ENCODE assay signal across 12 cellular contexts in genomic region chr2:54603357-54603756, GRCh38.
A peak's percentile ranks its signal among the peaks of the same experiment; 100 is the strongest.
DNase-seq lines count a peak whose midpoint lies in the region; ATAC-seq and TF ChIP-seq lines count a peak whose summit lies in the region.
"Had no signal": no experiment of that assay in that cellular context is flagged by ENCODE, and none has a peak within 500 bp of the region (broad histone marks: within the 10 kb centered on the region; RNA-seq: fewer than 3 reads in every experiment).

No MANE protein-coding gene starts in this region.

- no peak overlapping the region for H3K9ac ChIP-seq in endodermal cell (ENCODE audit: extremely low read depth, low read length, poor library complexity, severe bottlenecking)

- H3K36me3 ChIP-seq in endodermal cell (ENCODE audit: control insufficient read depth, insufficient read depth, low read length), result peaks cover 48% of the 10 kb centered on the region
- peaks cover 21% of the 10 kb centered on the region for H3K36me3 ChIP-seq in SJCRH30

- H3K27me3 ChIP-seq in endodermal cell (ENCODE audit: control insufficient read depth, insufficient read depth, low read length, poor library complexity, severe bottlenecking) (no peaks in the 10 kb centered on the region), SJCRH30 (no peaks in the 10 kb centered on the region)
- H3K27me3 ChIP-seq: SJSA1 had no signal

- H3K9me3 ChIP-seq in endodermal cell (ENCODE audit: control insufficient read depth, low read length) (no peaks in the 10 kb centered on the region), SJCRH30 (replicated peaks) (no peaks in the 10 kb centered on the region)
- H3K9me3 ChIP-seq: SJSA1 had no signal

- H3K27ac ChIP-seq in endodermal cell (ENCODE audit: low read depth, low read length), result no peak overlapping the region
- no peak overlapping the region for H3K27ac ChIP-seq in SJCRH30

- H3K4me1 ChIP-seq in endodermal cell (ENCODE audit: control insufficient read depth, insufficient read depth, low read length) (peaks cover 21% of the 10 kb centered on the region), SJCRH30 (no peaks in the 10 kb centered on the region; the same call in 1 of the 2 replicates)

- ATAC-seq in stimulated activated naive CD8-positive, alpha-beta T cell treated with anti-CD3 and anti-CD28 coated beads, Interleukin-15, Interleukin-2, amounts not matched to agents 100 U/mL and 50 U/mL, for 24 hours, result no peak

- peaks cover 30% of the 10 kb centered on the region for H3K36me3 Mint-ChIP-seq in stimulated activated naive CD8-positive, alpha-beta T cell treated with anti-CD3 and anti-CD28 coated beads, Interleukin-15, Interleukin-2, amounts not matched to agents 100 ng/mL and 50 ng/mL, for 24 hours (ENCODE audit: low read depth)
- H3K36me3 Mint-ChIP-seq in endodermal cell (ENCODE audit: low read depth), result peaks cover 27% of the 10 kb centered on the region
- H3K36me3 Mint-ChIP-seq in nephron (ENCODE audit: low read depth), result peaks cover 33% of the 10 kb centered on the region

- no peak overlapping the region for H3K4me3 Mint-ChIP-seq in stimulated activated naive CD8-positive, alpha-beta T cell treated with anti-CD3 and anti-CD28 coated beads, Interleukin-15, Interleukin-2, amounts not matched to agents 100 ng/mL and 50 ng/mL, for 24 hours
- H3K4me3 Mint-ChIP-seq in endodermal cell (no peak overlapping the region), nephron (no peak overlapping the region)

- DNase-seq in stimulated activated naive CD8-positive, alpha-beta T cell treated with anti-CD3 and anti-CD28 coated beads, Interleukin-15, Interleukin-2, amounts not matched to agents 100 U/mL and 50 U/mL, for 24 hours, result no peak
- DNase-seq in endodermal cell, result no peak
- DNase-seq in GF-D8 (lab: John Stamatoyannopoulos, UW), result no peak
- no peak for DNase-seq in NCI-H1105 (lab: John Stamatoyannopoulos, UW)
- no peak for DNase-seq in SJCRH30
- DNase-seq in HT-29 (ENCODE audit: low spot score), result no peak
- DNase-seq: kidney glomerular epithelial cell; NCI-H1436 treated with DMSO at 0.1 percent for 48 hours; stimulated activated CD4-positive, alpha-beta T cell treated with anti-CD3 and anti-CD28 coated beads, Interleukin-2, amount 100 ng/mL, for 24 hours had no signal

- no peaks in the 10 kb centered on the region for H3K27me3 Mint-ChIP-seq in stimulated activated naive CD8-positive, alpha-beta T cell treated with anti-CD3 and anti-CD28 coated beads, Interleukin-15, Interleukin-2, amounts not matched to agents 100 ng/mL and 50 ng/mL, for 24 hours
- H3K27me3 Mint-ChIP-seq in endodermal cell (ENCODE audit: insufficient read depth) (no peaks in the 10 kb centered on the region), nephron (ENCODE audit: low read depth) (no peaks in the 10 kb centered on the region)

- H3K4me1 Mint-ChIP-seq in stimulated activated naive CD8-positive, alpha-beta T cell treated with anti-CD3 and anti-CD28 coated beads, Interleukin-15, Interleukin-2, amounts not matched to agents 100 ng/mL and 50 ng/mL, for 24 hours (ENCODE audit: low read depth), result peaks cover 92% of the 10 kb centered on the region
- H3K4me1 Mint-ChIP-seq in endodermal cell (peaks cover 50% of the 10 kb centered on the region), nephron (peaks cover 79% of the 10 kb centered on the region)

- H3K9me3 Mint-ChIP-seq in stimulated activated naive CD8-positive, alpha-beta T cell treated with anti-CD3 and anti-CD28 coated beads, Interleukin-15, Interleukin-2, amounts not matched to agents 100 ng/mL and 50 ng/mL, for 24 hours, result no peaks in the 10 kb centered on the region
- H3K9me3 Mint-ChIP-seq in endodermal cell (no peaks in the 10 kb centered on the region), nephron (no peaks in the 10 kb centered on the region)

- H3K4me3 ChIP-seq in endodermal cell (ENCODE audit: low read length) (no peak overlapping the region), SJCRH30 (no peak overlapping the region)
- H3K4me3 ChIP-seq: SJSA1 had no signal

- TF ChIP-seq CTCF in endodermal cell (conservative IDR thresholded peaks at IDR 0.05) (peak; percentile 15), nephron (IDR thresholded peaks at IDR 0.05; ENCODE audit: unreplicated experiment in 3 of 3) (no peak)

- peak overlapping the region; percentile 90 for H3K27ac Mint-ChIP-seq in stimulated activated naive CD8-positive, alpha-beta T cell treated with anti-CD3 and anti-CD28 coated beads, Interleukin-15, Interleukin-2, amounts not matched to agents 100 ng/mL and 50 ng/mL, for 24 hours
- no peak overlapping the region for H3K27ac Mint-ChIP-seq in endodermal cell
- H3K27ac Mint-ChIP-seq in nephron, result peak overlapping the region in 2 of 3 experiments; percentile 49 to 64

- WGBS in endodermal cell (ENCODE audit: insufficient coverage in 1 of 2, insufficient read length in 1 of 2), 2 experiments, result 93 to 100% methylated on average over 3 of the region's 3 CpGs
